ENCODE assay signal across 17 cellular contexts in genomic region chr12:57153420-57153997, GRCh38. TPM values are rescaled to one million over a fixed set of nuclear protein-coding genes. Genes with fewer than 3 reads are reported as not detected.
A peak's percentile ranks its signal among the peaks of the same experiment; 100 is the strongest.
DNase-seq lines count a peak whose midpoint lies in the region; ATAC-seq and TF ChIP-seq lines count a peak whose summit lies in the region.
"Had no signal": no experiment of that assay in that cellular context is flagged by ENCODE, and none has a peak within 500 bp of the region (broad histone marks: within the 10 kb centered on the region; RNA-seq: fewer than 3 reads in every experiment).

No MANE protein-coding gene starts in this region.

- H3K27me3 ChIP-seq in esophagus squamous epithelium: no peaks in the 10 kb centered on the region
- no peaks in the 10 kb centered on the region for H3K27me3 ChIP-seq in psoas muscle (ENCODE audit: insufficient read depth in 3 of 3, low read length in 2 of 3)
- H3K27me3 ChIP-seq in upper lobe of right lung: no peaks in the 10 kb centered on the region
- H3K27me3 ChIP-seq in BE2C: no peaks in the 10 kb centered on the region
- H3K27me3 ChIP-seq: hepatocyte, neural progenitor cell had no signal

- no peak for TF ChIP-seq CTCF in esophagus squamous epithelium (IDR thresholded peaks at IDR 0.05)
- TF ChIP-seq CTCF in psoas muscle (IDR thresholded peaks at IDR 0.05): no peak
- TF ChIP-seq CTCF in upper lobe of right lung (IDR thresholded peaks at IDR 0.05): no peak
- no peak for TF ChIP-seq CTCF in BE2C (IDR thresholded peaks at IDR 0.05; ENCODE audit: low read depth, low read length)

- intact Hi-C loops in esophagus squamous epithelium (cut with DNase I) (no loop called here), psoas muscle (cut with DNase I) (no loop called here), upper lobe of right lung (cut with DNase I) (no loop called here)

- DNase-seq in esophagus squamous epithelium (lab: John Stamatoyannopoulos, UW) (no peak), psoas muscle (no peak), upper lobe of right lung (no peak), BE2C (no peak), HEK293T (ENCODE audit: extremely low spot score) (no peak)
- DNase-seq: activated CD8-positive, alpha-beta memory T cell treated with anti-CD3 and anti-CD28 coated beads, Interleukin-2, amount 50 U/mL, for 48 hours; CD8-positive, alpha-beta memory T cell; left colon; MM.1S; NCI-H774 had no signal

- ATAC-seq in SK-N-SH treated with all-trans-retinoic acid at 6 μM for 48 hours: no peak
- ATAC-seq in psoas muscle: no peak
- ATAC-seq in upper lobe of right lung: peak; percentile 31
- ATAC-seq in GM18502 (IDR thresholded peaks at IDR 0.05; ENCODE audit: poor library complexity, unreplicated experiment): no peak
- ATAC-seq: activated naive CD4-positive, alpha-beta T cell treated with anti-CD3 and anti-CD28 coated beads, Interleukin-2, amount 50 U/mL, for 72 hours; left colon had no signal

- POLR2A ChIA-PET in HEK293T (lab: Yijun Ruan, JAX): no interaction called here

- 82 to 83% methylated on average over 1 of the region's 1 CpG for WGBS in esophagus squamous epithelium, 2 donors
- 81 to 84% (median 81%) methylated on average over 1 of the region's 1 CpG for WGBS in psoas muscle, 3 donors

- no peak overlapping the region for H3K4me3 ChIP-seq in esophagus squamous epithelium
- no peak overlapping the region for H3K4me3 ChIP-seq in psoas muscle
- H3K4me3 ChIP-seq in upper lobe of right lung: no peak overlapping the region
- no peak overlapping the region for H3K4me3 ChIP-seq in BE2C (ENCODE audit: low read depth, low read length)
- H3K4me3 ChIP-seq: hepatocyte, neural progenitor cell had no signal

- peaks cover 23 to 81% (median 23%) of the 10 kb centered on the region in 3 donors for H3K36me3 ChIP-seq in esophagus squamous epithelium
- H3K36me3 ChIP-seq in psoas muscle (ENCODE audit: insufficient read depth in 1 of 2, low read depth in 1 of 2): peaks cover 0 to 25% of the 10 kb centered on the region in 2 donors
- H3K36me3 ChIP-seq in upper lobe of right lung: peaks cover 42% of the 10 kb centered on the region
- no peaks in the 10 kb centered on the region for H3K36me3 ChIP-seq in BE2C
- H3K36me3 ChIP-seq: neural progenitor cell had no signal

- no peaks in the 10 kb centered on the region for H3K9me3 ChIP-seq in esophagus squamous epithelium
- no peaks in the 10 kb centered on the region for H3K9me3 ChIP-seq in psoas muscle
- H3K9me3 ChIP-seq in upper lobe of right lung: no peaks in the 10 kb centered on the region
- H3K9me3 ChIP-seq in BE2C: no peaks in the 10 kb centered on the region; the same call in none of the 2 replicates

- CTCF ChIA-PET in HEK293T (lab: Yijun Ruan, JAX): interaction anchor here (0.6 kb wide), 1 partner anchor 31 kb away, joined by 4 read pairs; no protein-coding TSS in a partner anchor

- peak overlapping the region; percentile 60 to 92 (median 82) for H3K27ac ChIP-seq in esophagus squamous epithelium
- H3K27ac ChIP-seq in psoas muscle: peak overlapping the region; percentile 58
- H3K27ac ChIP-seq in upper lobe of right lung: peak overlapping the region; percentile 78
- H3K27ac ChIP-seq: neural progenitor cell had no signal

- TF ChIP-seq POLR2A in esophagus squamous epithelium (IDR thresholded peaks at IDR 0.05): no peak

- peaks cover 27 to 69% (median 53%) of the 10 kb centered on the region in 3 donors for H3K4me1 ChIP-seq in esophagus squamous epithelium
- H3K4me1 ChIP-seq in psoas muscle: no peaks in the 10 kb centered on the region
- H3K4me1 ChIP-seq in upper lobe of right lung: peaks cover 66% of the 10 kb centered on the region
- peaks cover 24% of the 10 kb centered on the region for H3K4me1 ChIP-seq in BE2C
- H3K4me1 ChIP-seq: neural progenitor cell had no signal

TF ChIP-seq in SK-N-SH treated with all-trans-retinoic acid at 6 μM for 48 hours, 23 proteins besides CTCF, POLR2A, EP300 and RAD21 (continues in another document):
- TF ChIP-seq ZFP30 (CRISPR knock-in tag; IDR thresholded peaks at IDR 0.05): no peak
- TF ChIP-seq CREB5 (CRISPR knock-in tag; IDR thresholded peaks at IDR 0.05; ENCODE audit: low read depth): no peak
- no peak for TF ChIP-seq SNAI2 (CRISPR knock-in tag; IDR thresholded peaks at IDR 0.05)
- TF ChIP-seq PPARA (CRISPR knock-in tag; IDR thresholded peaks at IDR 0.05; ENCODE audit: borderline replicate concordance): no peak
- TF ChIP-seq ZNF565 (CRISPR knock-in tag; conservative IDR thresholded peaks at IDR 0.05; ENCODE audit: low read depth): no peak
- no peak for TF ChIP-seq OSR1 (CRISPR knock-in tag; IDR thresholded peaks at IDR 0.05)
- TF ChIP-seq CSDC2 (CRISPR knock-in tag; IDR thresholded peaks at IDR 0.05): no peak
- no peak for TF ChIP-seq POU6F1 (CRISPR knock-in tag; IDR thresholded peaks at IDR 0.05; ENCODE audit: borderline replicate concordance, low read depth)
- TF ChIP-seq GLIS3 (CRISPR knock-in tag; IDR thresholded peaks at IDR 0.05): no peak

TF ChIP-seq in HEK293T, 16 proteins besides CTCF, POLR2A, EP300 and RAD21:
- TF ChIP-seq FOXM1 (IDR thresholded peaks at IDR 0.05; ENCODE audit: borderline replicate concordance) (no peak), L3MBTL2 (conservative IDR thresholded peaks at IDR 0.05) (no peak), ELF4 (IDR thresholded peaks at IDR 0.05) (no peak), FOXK2 (IDR thresholded peaks at IDR 0.05) (no peak), NFRKB (IDR thresholded peaks at IDR 0.05) (no peak), ARNT (IDR thresholded peaks at IDR 0.05) (no peak), SP1 (IDR thresholded peaks at IDR 0.05) (no peak), ZNF384 (IDR thresholded peaks at IDR 0.05) (no peak), TARDBP (IDR thresholded peaks at IDR 0.05) (no peak), PKNOX1 (IDR thresholded peaks at IDR 0.05) (no peak), SUZ12 (IDR thresholded peaks at IDR 0.05) (no peak)

RNA-seq across cellular contexts. Expression of gene LRP1-AS, which starts 6.1 kb away (rescaled TPM):
- not detected for total RNA-seq in esophagus squamous epithelium
- total RNA-seq in psoas muscle: not detected
- polyA plus RNA-seq in psoas muscle: not detected
- not detected for total RNA-seq in upper lobe of right lung
- polyA plus RNA-seq in BE2C (2012; ENCODE audit: insufficient read depth, insufficient read length, low read depth): not detected
- total RNA-seq: activated naive CD4-positive, alpha-beta T cell treated with anti-CD3 and anti-CD28 coated beads, Interleukin-2, amount 50 U/mL, for 72 hours; CD8-positive, alpha-beta memory T cell; hepatocyte; HT1080; left colon; T-helper 2 cell treated with Interferon-gamma antibody and Interleukin-4, amounts not matched to agents 100 ng/mL and 5 ng/mL, for 36 hours had no signal
- polyA plus RNA-seq: CD8-positive, alpha-beta memory T cell had no signal

RNA-seq across cellular contexts. Expression of gene LRP1, which starts 25.2 kb away (rescaled TPM):
- total RNA-seq in esophagus squamous epithelium (100 to 1,000 TPM in 1 of 4 donors, 10 to 100 TPM in 3; 60.8 to 147 (median 81.9) TPM), psoas muscle (10 to 100 TPM; 33.1 to 50.6 (median 35.1) TPM), upper lobe of right lung (261 TPM)
- 10 to 100 TPM; 10.7 to 14.7 (median 14.5) TPM for polyA plus RNA-seq in psoas muscle
- polyA plus RNA-seq in BE2C (2012; ENCODE audit: insufficient read depth, insufficient read length, low read depth): 6.4 TPM

RNA-seq across cellular contexts. Expression of gene STAT6, which starts 42.3 kb away (rescaled TPM):
- total RNA-seq in esophagus squamous epithelium: 100 to 1,000 TPM in 2 of 4 donors, 10 to 100 TPM in 2; 72.7 to 138 (median 102) TPM
- total RNA-seq in psoas muscle: 10 to 100 TPM; 14.1 to 27.7 (median 18.2) TPM
- 10 to 100 TPM; 10.4 to 11.6 (median 11.3) TPM for polyA plus RNA-seq in psoas muscle
- total RNA-seq in upper lobe of right lung: 230 TPM
- 1.6 TPM for polyA plus RNA-seq in BE2C (2012; ENCODE audit: insufficient read depth, insufficient read length, low read depth)
